13 cellular contexts compared by ENCODE assay signal in the genomic region with DNA sequence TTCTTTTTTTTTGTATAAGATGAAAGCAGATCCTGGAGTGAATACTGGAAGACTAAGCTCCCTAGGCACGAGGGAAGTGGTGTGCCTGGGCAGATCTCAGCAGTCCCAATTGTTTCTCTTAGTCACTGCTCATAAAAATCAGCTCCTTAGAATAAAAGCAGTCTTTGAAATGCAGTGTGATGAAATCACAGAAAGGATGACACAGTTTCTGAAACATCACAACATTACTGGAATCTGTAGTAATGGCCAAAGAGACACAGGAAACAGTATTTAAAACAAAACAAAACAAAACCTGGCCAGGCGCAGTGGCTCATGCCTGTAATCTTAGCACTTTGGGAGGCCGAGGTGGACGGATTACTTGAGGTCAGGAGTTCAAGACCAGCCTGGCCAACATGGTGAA. TPM values are rescaled to one million over a fixed set of nuclear protein-coding genes. Genes with fewer than 3 reads are reported as not detected.
DNase-seq lines count a peak whose midpoint lies in the region; ATAC-seq, FAIRE-seq and TF ChIP-seq lines count a peak whose summit lies in the region.
"Had no signal": no experiment of that assay in that cellular context is flagged by ENCODE, and none has a peak within 500 bp of the region (broad histone marks: within the 10 kb centered on the region; RNA-seq: fewer than 3 reads in every experiment).

No MANE protein-coding gene starts in this region.

- POLR2A ChIA-PET in A673 (lab: Charles Lee; ENCODE audit: low non-redundant PET) = no interaction called here

- H3K36me3 ChIP-seq in A673 (ENCODE audit: insufficient read depth, low read length, poor library complexity, severe bottlenecking) (no peaks in the 10 kb centered on the region), astrocyte (ENCODE audit: insufficient read depth, low read length) (no peaks in the 10 kb centered on the region)
- H3K36me3 ChIP-seq: colonic mucosa had no signal

- H3K27ac Mint-ChIP-seq in astrocyte (ENCODE audit: unreplicated experiment) = peak overlapping the region; percentile 84
- H3K27ac Mint-ChIP-seq in activated T-helper 1 cell treated with anti-CD3 and anti-CD28 coated beads, Interleukin-12 subunit alpha, Interleukin-12 subunit beta, Interleukin-2, Interleukin-4 antibody, amounts not matched to agents 30 ng/mL and 10 ng/mL and 1 ng/mL, durations not matched to agents 14 hours and 24 hours and 36 hours = no peak overlapping the region
- H3K27ac Mint-ChIP-seq in stimulated activated memory B cell treated with anti-CD40 and anti-IgM and Interleukin-4, amounts not matched to agents 10 μg/mL and 1 μg/mL and 100 μg/mL, for 72 hours = no peak overlapping the region
- H3K27ac Mint-ChIP-seq: CD4-positive, alpha-beta T cell had no signal

- intact Hi-C loops in A673 (cut with micrococcal nuclease; ENCODE audit: unreplicated experiment) = no loop called here
- intact Hi-C loops in activated T-helper 1 cell treated with anti-CD3 and anti-CD28 coated beads, Interleukin-12 subunit alpha, Interleukin-12 subunit beta, Interleukin-2, Interleukin-4 antibody, amounts not matched to agents 30 ng/mL and 10 ng/mL and 1 ng/mL, durations not matched to agents 14 hours and 24 hours and 36 hours (cut with micrococcal nuclease) = no loop called here

- no peak for FAIRE-seq in astrocyte (lab: Jason Lieb, UNC)
- FAIRE-seq: H1 had no signal

- H3K4me1 Mint-ChIP-seq in astrocyte (ENCODE audit: low read depth, unreplicated experiment) = no peaks in the 10 kb centered on the region
- no peaks in the 10 kb centered on the region for H3K4me1 Mint-ChIP-seq in activated T-helper 1 cell treated with anti-CD3 and anti-CD28 coated beads, Interleukin-12 subunit alpha, Interleukin-12 subunit beta, Interleukin-2, Interleukin-4 antibody, amounts not matched to agents 30 ng/mL and 10 ng/mL and 1 ng/mL, durations not matched to agents 14 hours and 24 hours and 36 hours (ENCODE audit: low read depth)
- H3K4me1 Mint-ChIP-seq in stimulated activated memory B cell treated with anti-CD40 and anti-IgM and Interleukin-4, amounts not matched to agents 10 μg/mL and 1 μg/mL and 100 μg/mL, for 72 hours = no peaks in the 10 kb centered on the region

- H3K27me3 ChIP-seq in A673 (replicated peaks; ENCODE audit: insufficient read depth, low read depth, low read length, poor library complexity) (no peaks in the 10 kb centered on the region), astrocyte (ENCODE audit: insufficient read depth, low read length) (no peaks in the 10 kb centered on the region)
- H3K27me3 ChIP-seq: colonic mucosa had no signal

- DNase-seq in A673 (ENCODE audit: low spot score) = peak; percentile 85
- peak; percentile 79 for DNase-seq in HFF-Myc (ENCODE audit: extremely low read depth, low read depth)
- peak; percentile 90 for DNase-seq in astrocyte (ENCODE audit: low read depth)
- peak; percentile 94 for DNase-seq in kidney tubule cell (ENCODE audit: low spot score)
- DNase-seq in activated T-helper 1 cell treated with anti-CD3 and anti-CD28 coated beads, Interleukin-12 subunit alpha, Interleukin-12 subunit beta, Interleukin-2, Interleukin-4 antibody, amounts not matched to agents 30 ng/mL and 10 ng/mL and 1 ng/mL, durations not matched to agents 14 hours and 24 hours and 36 hours (ENCODE audit: low spot score) = no peak
- DNase-seq in cerebellar nuclear complex (lab: John Stamatoyannopoulos, UW) = no peak
- DNase-seq: CD4-positive, alpha-beta T cell; colonic mucosa; NCI-H2029 treated with DMSO at 0.1 percent for 48 hours; retina had no signal

- H3K4me3 ChIP-seq in A673 (ENCODE audit: low read depth, low read length, poor library complexity, severe bottlenecking) (no peak overlapping the region), HFF-Myc (replicated peaks; ENCODE audit: low read depth, low read length) (no peak overlapping the region), astrocyte (ENCODE audit: insufficient read depth, low read depth, low read length) (no peak overlapping the region)
- H3K4me3 ChIP-seq: colonic mucosa had no signal

- BruUV-seq in A673 (replicated peaks; lab: Mats Ljungman, UMichigan) = no TSS peak

- ATAC-seq in stimulated activated memory B cell treated with anti-CD40 and anti-IgM and Interleukin-4, amounts not matched to agents 10 μg/mL and 1 μg/mL and 100 μg/mL, for 72 hours = no peak
- no peak for ATAC-seq in HG03139 (IDR thresholded peaks at IDR 0.05; ENCODE audit: unreplicated experiment)

- H3K36me3 Mint-ChIP-seq in astrocyte (ENCODE audit: low read depth, unreplicated experiment) = no peaks in the 10 kb centered on the region
- H3K36me3 Mint-ChIP-seq in activated T-helper 1 cell treated with anti-CD3 and anti-CD28 coated beads, Interleukin-12 subunit alpha, Interleukin-12 subunit beta, Interleukin-2, Interleukin-4 antibody, amounts not matched to agents 30 ng/mL and 10 ng/mL and 1 ng/mL, durations not matched to agents 14 hours and 24 hours and 36 hours (ENCODE audit: low read depth) = no peaks in the 10 kb centered on the region
- H3K36me3 Mint-ChIP-seq in stimulated activated memory B cell treated with anti-CD40 and anti-IgM and Interleukin-4, amounts not matched to agents 10 μg/mL and 1 μg/mL and 100 μg/mL, for 72 hours = no peaks in the 10 kb centered on the region

- H3K4me1 ChIP-seq in A673 (ENCODE audit: insufficient read depth, low read length, poor library complexity, severe bottlenecking) (no peaks in the 10 kb centered on the region), astrocyte (ENCODE audit: insufficient read depth, low read length) (no peaks in the 10 kb centered on the region)
- H3K4me1 ChIP-seq: colonic mucosa had no signal

- H3K9me3 Mint-ChIP-seq in astrocyte (ENCODE audit: unreplicated experiment) = peaks cover 4% of the 10 kb centered on the region
- H3K9me3 Mint-ChIP-seq in activated T-helper 1 cell treated with anti-CD3 and anti-CD28 coated beads, Interleukin-12 subunit alpha, Interleukin-12 subunit beta, Interleukin-2, Interleukin-4 antibody, amounts not matched to agents 30 ng/mL and 10 ng/mL and 1 ng/mL, durations not matched to agents 14 hours and 24 hours and 36 hours = no peaks in the 10 kb centered on the region
- peaks cover 5% of the 10 kb centered on the region for H3K9me3 Mint-ChIP-seq in stimulated activated memory B cell treated with anti-CD40 and anti-IgM and Interleukin-4, amounts not matched to agents 10 μg/mL and 1 μg/mL and 100 μg/mL, for 72 hours

- H4K20me1 ChIP-seq in astrocyte (ENCODE audit: insufficient read depth, low read length) = no peaks in the 10 kb centered on the region

- peaks cover 14% of the 10 kb centered on the region for H3K27me3 Mint-ChIP-seq in astrocyte (ENCODE audit: low read depth, unreplicated experiment)
- H3K27me3 Mint-ChIP-seq in activated T-helper 1 cell treated with anti-CD3 and anti-CD28 coated beads, Interleukin-12 subunit alpha, Interleukin-12 subunit beta, Interleukin-2, Interleukin-4 antibody, amounts not matched to agents 30 ng/mL and 10 ng/mL and 1 ng/mL, durations not matched to agents 14 hours and 24 hours and 36 hours (ENCODE audit: insufficient read depth) = peaks cover 7% of the 10 kb centered on the region
- peaks cover 29% of the 10 kb centered on the region for H3K27me3 Mint-ChIP-seq in stimulated activated memory B cell treated with anti-CD40 and anti-IgM and Interleukin-4, amounts not matched to agents 10 μg/mL and 1 μg/mL and 100 μg/mL, for 72 hours

- H3K27ac ChIP-seq in A673 (ENCODE audit: low read depth, low read length, poor library complexity, severe bottlenecking) (peak overlapping the region; percentile 50), astrocyte (ENCODE audit: low read depth, low read length) (peak overlapping the region; percentile 22)
- H3K27ac ChIP-seq: colonic mucosa had no signal

- no peaks in the 10 kb centered on the region for H3K9me3 ChIP-seq in A673 (ENCODE audit: low read depth, low read length, poor library complexity, severe bottlenecking)
- no peaks in the 10 kb centered on the region for H3K9me3 ChIP-seq in astrocyte (ENCODE audit: insufficient read depth, low read depth, low read length)
- H3K9me3 ChIP-seq: colonic mucosa had no signal

- CTCF ChIA-PET in A673 (lab: Charles Lee) = interaction anchor here (0.9 kb wide), 1 partner anchor 250 kb away, joined by 3 read pairs; no protein-coding TSS in a partner anchor

- no peak overlapping the region for H3K4me2 ChIP-seq in astrocyte (ENCODE audit: low read length)

- H3K79me2 ChIP-seq in astrocyte (ENCODE audit: insufficient read depth, low read length) = no peaks in the 10 kb centered on the region

- no peak for TF ChIP-seq CTCF in A673 (conservative IDR thresholded peaks at IDR 0.05; ENCODE audit: low read depth, low read length)
- no peak for TF ChIP-seq CTCF in HFF-Myc (IDR thresholded peaks at IDR 0.05; ENCODE audit: low read depth, low read length, missing control alignments)
- no peak for TF ChIP-seq CTCF in astrocyte (IDR thresholded peaks at IDR 0.05; ENCODE audit: insufficient read depth, low read depth, low read length)

- no peak overlapping the region for H3K9ac ChIP-seq in astrocyte (ENCODE audit: low read length)

- H2AFZ ChIP-seq in astrocyte (ENCODE audit: low read depth, low read length) = no peak overlapping the region

- no peak overlapping the region for H3K4me3 Mint-ChIP-seq in astrocyte (ENCODE audit: unreplicated experiment)
- no peak overlapping the region for H3K4me3 Mint-ChIP-seq in activated T-helper 1 cell treated with anti-CD3 and anti-CD28 coated beads, Interleukin-12 subunit alpha, Interleukin-12 subunit beta, Interleukin-2, Interleukin-4 antibody, amounts not matched to agents 30 ng/mL and 10 ng/mL and 1 ng/mL, durations not matched to agents 14 hours and 24 hours and 36 hours
- no peak overlapping the region for H3K4me3 Mint-ChIP-seq in stimulated activated memory B cell treated with anti-CD40 and anti-IgM and Interleukin-4, amounts not matched to agents 10 μg/mL and 1 μg/mL and 100 μg/mL, for 72 hours
- H3K4me3 Mint-ChIP-seq: CD4-positive, alpha-beta T cell had no signal

RNA-seq across cellular contexts. Expression of a gene that starts 34.7 kb away (rescaled TPM):
- total RNA-seq in A673 (2021) = 21.7 and 21.8 TPM in 2 replicates
- total RNA-seq in astrocyte = 18.0 and 19.7 TPM in 2 replicates
- 0.34 TPM in 2 replicates for total RNA-seq in activated T-helper 1 cell treated with anti-CD3 and anti-CD28 coated beads, Interleukin-12 subunit alpha, Interleukin-12 subunit beta, Interleukin-2, Interleukin-4 antibody, amounts not matched to agents 30 ng/mL and 10 ng/mL and 1 ng/mL, durations not matched to agents 14 hours and 24 hours and 36 hours

Comparison
In these comparisons a context has a peak if more than half of its experiments do, and no peak if none do; other contexts are left out.
1. DNase-seq: peak in A673 (single experiment), HFF-Myc (single experiment), astrocyte (single experiment) and kidney tubule cell (single experiment); none in activated T-helper 1 cell treated with anti-CD3 and anti-CD28 coated beads, Interleukin-12 subunit alpha, Interleukin-12 subunit beta, Interleukin-2, Interleukin-4 antibody, amounts not matched to agents 30 ng/mL and 10 ng/mL and 1 ng/mL, durations not matched to agents 14 hours and 24 hours and 36 hours (single experiment) and cerebellar nuclear complex (0 of 2).
2. RNA of a gene that starts 34.7 kb away (total RNA-seq): 21.7 to 21.8 TPM in A673 and 18.0 to 19.7 TPM in astrocyte; 0.34 TPM in activated T-helper 1 cell treated with anti-CD3 and anti-CD28 coated beads, Interleukin-12 subunit alpha, Interleukin-12 subunit beta, Interleukin-2, Interleukin-4 antibody, amounts not matched to agents 30 ng/mL and 10 ng/mL and 1 ng/mL, durations not matched to agents 14 hours and 24 hours and 36 hours; every median in the first group is over 10 times any median in the second.